In genomic region chrX:47145408-47146120, GRCh38 we compare ENCODE assay signal across 8 cellular contexts. TPM values are rescaled to one million over a fixed set of nuclear protein-coding genes. Genes with fewer than 3 reads are reported as not detected.
DNase-seq lines count a peak whose midpoint lies in the region; ATAC-seq and TF ChIP-seq lines count a peak whose summit lies in the region.

No MANE protein-coding gene starts in this region.

- H3K9me3 Mint-ChIP-seq in activated CD4-positive, alpha-beta T cell treated with anti-CD3 and anti-CD28 coated beads, Interleukin-2, amount 10 ng/mL, durations not matched to agents 24 days and 14 days, result no peaks in the 10 kb centered on the region

- H2AFZ ChIP-seq in SU-DHL-6 (ENCODE audit: low read depth, low read length, severe bottlenecking) (no peak overlapping the region), neural cell (ENCODE audit: low read depth, low read length) (no peak overlapping the region)

- no peaks in the 10 kb centered on the region for H3K27me3 Mint-ChIP-seq in activated CD4-positive, alpha-beta T cell treated with anti-CD3 and anti-CD28 coated beads, Interleukin-2, amount 10 ng/mL, durations not matched to agents 24 days and 14 days

- peaks cover 44% of the 10 kb centered on the region for H3K36me3 Mint-ChIP-seq in activated CD4-positive, alpha-beta T cell treated with anti-CD3 and anti-CD28 coated beads, Interleukin-2, amount 10 ng/mL, durations not matched to agents 24 days and 14 days (ENCODE audit: low read depth)

- intact Hi-C loops in activated CD4-positive, alpha-beta T cell treated with anti-CD3 and anti-CD28 coated beads, Interleukin-2, amount 10 ng/mL, durations not matched to agents 24 days and 14 days (cut with micrococcal nuclease), result loop anchor here (1.0 to 5.0 kb wide), 6 partner anchors 16 to 512 kb away; partner anchors contain the start of genes CDK16, USP11, UXT and ZNF41

- H3K9me2 ChIP-seq in SU-DHL-6 (replicated peaks; ENCODE audit: insufficient read depth, low read length) (no peaks in the 10 kb centered on the region), neural cell (ENCODE audit: insufficient read depth, low read length) (no peaks in the 10 kb centered on the region)

- ATAC-seq in HG02943 (IDR thresholded peaks at IDR 0.05; ENCODE audit: low read depth, unreplicated experiment), result peak; percentile 32

- peaks cover 18% of the 10 kb centered on the region for H3K4me1 Mint-ChIP-seq in activated CD4-positive, alpha-beta T cell treated with anti-CD3 and anti-CD28 coated beads, Interleukin-2, amount 10 ng/mL, durations not matched to agents 24 days and 14 days

- H3K4me3 Mint-ChIP-seq in activated CD4-positive, alpha-beta T cell treated with anti-CD3 and anti-CD28 coated beads, Interleukin-2, amount 10 ng/mL, durations not matched to agents 24 days and 14 days, result peak overlapping the region; percentile 100

- H3K79me2 ChIP-seq in SU-DHL-6 (ENCODE audit: insufficient read depth, low read length) (peaks cover 61% of the 10 kb centered on the region), neural cell (replicated peaks; ENCODE audit: insufficient read depth, low read length) (peaks cover 31% of the 10 kb centered on the region)

- peak overlapping the region; percentile 100 for H3K27ac Mint-ChIP-seq in activated CD4-positive, alpha-beta T cell treated with anti-CD3 and anti-CD28 coated beads, Interleukin-2, amount 10 ng/mL, durations not matched to agents 24 days and 14 days

- no peaks in the 10 kb centered on the region for H3K9me3 ChIP-seq in SU-DHL-6 (ENCODE audit: insufficient read depth, low read length)
- H3K9me3 ChIP-seq in esophagus (ENCODE audit: control insufficient read depth in 2 of 2, insufficient read depth in 1 of 2, low read depth in 1 of 2, low read length in 1 of 2), result no peaks in the 10 kb centered on the region
- no peaks in the 10 kb centered on the region for H3K9me3 ChIP-seq in neural cell (ENCODE audit: low read length)

- peak overlapping the region; percentile 90 for H3K27ac ChIP-seq in SU-DHL-6 (ENCODE audit: low read depth, low read length)
- H3K27ac ChIP-seq in esophagus (ENCODE audit: low read depth in 2 of 2, low read length in 1 of 2), result peak overlapping the region; percentile 97 to 98
- H3K27ac ChIP-seq in neural cell (ENCODE audit: low read length), result peak overlapping the region; percentile 97

- H3K4me1 ChIP-seq in esophagus (ENCODE audit: control insufficient read depth in 2 of 2, insufficient read depth in 2 of 2, low read length in 1 of 2), result peaks cover 0 to 6% of the 10 kb centered on the region in 2 donors

- peak overlapping the region; percentile 90 for H3K9ac ChIP-seq in SU-DHL-6 (ENCODE audit: low read length)
- H3K9ac ChIP-seq in neural cell (ENCODE audit: low read length), result peak overlapping the region; percentile 98

- TF ChIP-seq RAD21 in neural cell (conservative IDR thresholded peaks at IDR 0.05), result no peak

- H3K4me2 ChIP-seq in SU-DHL-6 (ENCODE audit: low read depth, low read length, poor library complexity, severe bottlenecking), result peak overlapping the region; percentile 86
- H3K4me2 ChIP-seq in neural cell (ENCODE audit: low read length), result peak overlapping the region; percentile 65

- H3F3A ChIP-seq in SU-DHL-6 (ENCODE audit: insufficient read depth) (no peaks in the 10 kb centered on the region; the same call in 1 of the 2 replicates), neural cell (ENCODE audit: insufficient read depth, low read length, poor library complexity, severe bottlenecking) (no peaks in the 10 kb centered on the region)

- H4K20me1 ChIP-seq in SU-DHL-6 (ENCODE audit: low read depth, low read length) (no peaks in the 10 kb centered on the region), neural cell (ENCODE audit: insufficient read depth) (peaks cover 3% of the 10 kb centered on the region)

- WGBS in esophagus, 2 donors, result 1 to 27% methylated on average over 35 to 37 of the region's 37 CpGs

- H3K36me3 ChIP-seq in SU-DHL-6 (ENCODE audit: low read length), result no peaks in the 10 kb centered on the region
- H3K36me3 ChIP-seq in esophagus (ENCODE audit: control insufficient read depth in 2 of 2, insufficient read depth in 2 of 2, low read length in 1 of 2), result peaks cover 0 to 5% of the 10 kb centered on the region in 2 donors
- H3K36me3 ChIP-seq in neural cell (ENCODE audit: insufficient read depth, low read length), result no peaks in the 10 kb centered on the region

- H3K27me3 ChIP-seq in SU-DHL-6 (ENCODE audit: low read length) (no peaks in the 10 kb centered on the region), esophagus (ENCODE audit: control insufficient read depth in 1 of 2, insufficient read depth in 2 of 2, low read length in 2 of 2) (peaks cover 0 to 3% of the 10 kb centered on the region in 2 donors), neural cell (ENCODE audit: insufficient read depth, low read depth, low read length) (no peaks in the 10 kb centered on the region)

- DNase-seq in activated CD4-positive, alpha-beta T cell treated with anti-CD3 and anti-CD28 coated beads, Interleukin-2, amount 10 ng/mL, durations not matched to agents 24 days and 14 days, result peak; percentile 60
- no peak for DNase-seq in activated CD4-positive, alpha-beta T cell treated with anti-CD3 and anti-CD28 coated beads for 48 hours
- DNase-seq in NCI-H524 treated with DMSO at 0.1 percent for 48 hours (lab: John Stamatoyannopoulos, UW) (no peak), DMS153 treated with DMSO at 0.1 percent for 48 hours (lab: John Stamatoyannopoulos, UW; ENCODE audit: unreplicated experiment) (no peak)

- no peak for TF ChIP-seq CTCF in SU-DHL-6 (IDR thresholded peaks at IDR 0.05; ENCODE audit: insufficient read depth, low read length, poor library complexity, severe bottlenecking)
- no peak for TF ChIP-seq CTCF in neural cell (IDR thresholded peaks at IDR 0.05; ENCODE audit: poor library complexity, severe bottlenecking)

- TF ChIP-seq EP300 in neural cell (conservative IDR thresholded peaks at IDR 0.05; ENCODE audit: poor library complexity, severe bottlenecking), result no peak

- H3K4me3 ChIP-seq in SU-DHL-6 (ENCODE audit: insufficient read depth, low read length, poor library complexity, severe bottlenecking) (peak overlapping the region; percentile 88), esophagus (ENCODE audit: low read depth in 1 of 2, low read length in 2 of 2) (peak overlapping the region; percentile 58 to 88), neural cell (ENCODE audit: low read length) (peak overlapping the region; percentile 79)

TF ChIP-seq in neural cell, 6 proteins besides CTCF, POLR2A, EP300 and RAD21:
- no peak for TF ChIP-seq SMC3 (conservative IDR thresholded peaks at IDR 0.05; ENCODE audit: poor library complexity)

RNA-seq across cellular contexts. Expression of gene RBM10, which starts 0.5 kb away (rescaled TPM):
- 64.3 and 64.6 TPM in 2 replicates for total RNA-seq in activated CD4-positive, alpha-beta T cell treated with anti-CD3 and anti-CD28 coated beads, Interleukin-2, amount 10 ng/mL, durations not matched to agents 24 days and 14 days
- polyA plus RNA-seq in esophagus, result 10 to 100 TPM; 24.8 to 35.7 TPM
- polyA plus RNA-seq in neural cell, result 53.1 and 64.9 TPM in 2 replicates
- 63.9 and 75.5 TPM in 2 replicates for polyA minus RNA-seq in neural cell

RNA-seq across cellular contexts. Expression of gene NDUFB11, which starts 1.1 kb away (rescaled TPM):
- 86.8 and 89.5 TPM in 2 replicates for total RNA-seq in activated CD4-positive, alpha-beta T cell treated with anti-CD3 and anti-CD28 coated beads, Interleukin-2, amount 10 ng/mL, durations not matched to agents 24 days and 14 days
- 10 to 100 TPM; 72.2 to 75.0 TPM for polyA plus RNA-seq in esophagus
- polyA plus RNA-seq in neural cell, result 184 and 195 TPM in 2 replicates
- polyA minus RNA-seq in neural cell, result 53.6 and 67.1 TPM in 2 replicates

RNA-seq across cellular contexts. Expression of gene UBA1, which starts 48.1 kb away (rescaled TPM):
- 233 and 246 TPM in 2 replicates for total RNA-seq in activated CD4-positive, alpha-beta T cell treated with anti-CD3 and anti-CD28 coated beads, Interleukin-2, amount 10 ng/mL, durations not matched to agents 24 days and 14 days
- polyA plus RNA-seq in esophagus, result 100 to 1,000 TPM; 111 to 126 TPM
- polyA plus RNA-seq in neural cell, result 132 and 150 TPM in 2 replicates
- polyA minus RNA-seq in neural cell, result 191 and 195 TPM in 2 replicates
